Comparison of ENCODE assay signal across 9 cellular contexts in the genomic region with DNA sequence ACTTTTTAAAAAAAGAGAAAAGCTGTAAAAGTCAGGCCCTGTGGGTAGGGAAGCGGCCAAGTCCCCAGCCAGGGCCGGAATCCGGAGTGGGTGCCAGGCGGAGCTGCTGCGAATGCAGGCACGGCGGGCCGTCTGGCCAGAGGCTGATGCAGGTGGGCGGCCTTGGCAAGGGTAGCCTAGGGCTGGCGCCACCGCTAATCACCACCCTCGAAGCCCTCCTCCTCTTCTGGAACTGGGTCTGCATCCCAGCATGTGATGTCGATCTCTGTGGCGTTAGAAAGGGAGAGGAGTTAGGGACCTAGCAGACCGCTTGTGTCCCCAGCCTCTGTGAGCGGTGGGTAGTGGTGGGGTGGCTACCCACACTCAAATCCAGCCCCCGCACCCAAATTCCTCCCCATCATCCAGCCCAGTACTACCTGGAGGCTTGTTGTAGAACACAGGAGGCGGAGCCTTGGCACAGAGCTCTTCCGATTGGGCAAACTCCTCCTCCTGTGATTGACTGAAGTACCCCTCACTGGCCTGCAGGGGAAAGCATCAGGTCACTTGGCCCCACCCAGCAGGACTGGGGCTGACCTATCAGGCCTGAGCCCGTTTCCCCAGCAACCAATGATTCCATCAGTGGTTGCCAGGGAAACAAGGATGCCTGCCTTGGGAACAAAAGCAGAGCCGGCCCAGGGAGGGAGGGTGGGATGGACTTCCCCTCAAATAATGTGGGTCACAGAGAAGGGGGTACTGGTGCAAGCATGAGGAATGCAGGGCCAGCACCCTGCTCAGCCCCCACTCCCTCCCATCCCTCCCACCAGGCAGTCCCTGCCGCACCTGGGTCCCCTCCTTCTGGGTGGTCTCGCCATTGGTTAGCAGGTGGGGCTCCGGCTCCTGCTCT. TPM values are rescaled to one million over a fixed set of nuclear protein-coding genes. Genes with fewer than 3 reads are reported as not detected.
DNase-seq lines count a peak whose midpoint lies in the region; ATAC-seq and TF ChIP-seq lines count a peak whose summit lies in the region.
"Had no signal": no experiment of that assay in that cellular context is flagged by ENCODE, and none has a peak within 500 bp of the region (broad histone marks: within the 10 kb centered on the region; RNA-seq: fewer than 3 reads in every experiment).

No MANE protein-coding gene starts in this region.

- H3K4me3 Mint-ChIP-seq in activated B cell treated with CpG ODN at 0.5 μM for 24 hours, result peak overlapping the region; percentile 38
- H3K4me3 Mint-ChIP-seq: dendritic cell treated with granulocyte-macrophage colony-stimulating factor and Interleukin-4, amounts not matched to agents 40 ng/mL and 50 ng/mL, for 4 days had no signal

- TF ChIP-seq POLR2A in erythroblast (IDR thresholded peaks at IDR 0.05; ENCODE audit: low read length), result no peak
- TF ChIP-seq POLR2A in tibial nerve (IDR thresholded peaks at IDR 0.05), result no peak

- CTCF ChIA-PET in activated B cell treated with CpG ODN at 0.5 μM for 24 hours (lab: Charles Lee), result interaction anchor here (0.8 to 5.7 kb wide), 10 partner anchors 37 to 147 kb away, joined by 3 to 89 read pairs (median 4); partner anchors contain the start of gene B4GALT7

- TF ChIP-seq CTCF in activated B cell treated with CpG ODN at 0.5 μM for 24 hours (IDR thresholded peaks at IDR 0.05) (no peak), tibial nerve (IDR thresholded peaks at IDR 0.05) (peak; percentile 55 to 80 (median 73))

- DNase-seq in COR-L47 (lab: John Stamatoyannopoulos, UW) (peak; percentile 96), NCI-H345 (lab: John Stamatoyannopoulos, UW) (peak; percentile 84), activated B cell treated with CpG ODN at 0.5 μM for 24 hours (no peak), erythroblast (lab: John Stamatoyannopoulos, UW) (peak; percentile 90 to 95), mucosa of gallbladder (ENCODE audit: low spot score) (peak; percentile 71), tibial nerve (ENCODE audit: low spot score in 2 of 2) (peak; percentile 66 to 79)

- H3K4me1 ChIP-seq in tibial nerve, result peaks cover 0 to 42% (median 23%) of the 10 kb centered on the region in 4 donors

- no peak overlapping the region for H3K27ac Mint-ChIP-seq in activated B cell treated with CpG ODN at 0.5 μM for 24 hours
- H3K27ac Mint-ChIP-seq: dendritic cell treated with granulocyte-macrophage colony-stimulating factor and Interleukin-4, amounts not matched to agents 40 ng/mL and 50 ng/mL, for 4 days had no signal

- intact Hi-C loops in activated B cell treated with CpG ODN at 0.5 μM for 24 hours (cut with micrococcal nuclease), result loop anchor here (2.0 to 5.0 kb wide), 3 partner anchors 135 to 343 kb away; partner anchors contain the start of genes NSD1 and TMED9

- no peak for TF ChIP-seq EP300 in tibial nerve (IDR thresholded peaks at IDR 0.05)

- WGBS in tibial nerve, 2 donors, result 62 to 66% methylated on average over 14 to 21 of the region's 24 CpGs

- H3K9me3 ChIP-seq in tibial nerve, result no peaks in the 10 kb centered on the region

- peak; percentile 39 for ATAC-seq in GM19328 (IDR thresholded peaks at IDR 0.05; ENCODE audit: unreplicated experiment)
- peak; percentile 28 for ATAC-seq in HG03457 (IDR thresholded peaks at IDR 0.05; ENCODE audit: unreplicated experiment)
- ATAC-seq in activated B cell treated with CpG ODN at 0.5 μM for 24 hours (ENCODE audit: low read depth), result peak; percentile 35

- H3K9me3 Mint-ChIP-seq in activated B cell treated with CpG ODN at 0.5 μM for 24 hours, result no peaks in the 10 kb centered on the region
- H3K9me3 Mint-ChIP-seq: dendritic cell treated with granulocyte-macrophage colony-stimulating factor and Interleukin-4, amounts not matched to agents 40 ng/mL and 50 ng/mL, for 4 days had no signal

- H3K4me1 Mint-ChIP-seq in activated B cell treated with CpG ODN at 0.5 μM for 24 hours, result peaks cover 25% of the 10 kb centered on the region

- H3K27me3 Mint-ChIP-seq in activated B cell treated with CpG ODN at 0.5 μM for 24 hours, result no peaks in the 10 kb centered on the region

- POLR2A ChIA-PET in activated B cell treated with CpG ODN at 0.5 μM for 24 hours (lab: Charles Lee), result interaction anchor here (1.0 to 6.0 kb wide), 7 partner anchors 26 to 68 kb away, joined by 3 to 88 read pairs (median 6); partner anchors contain the start of gene GRK6

- peaks cover 0 to 6% of the 10 kb centered on the region in 2 donors for H3K27me3 ChIP-seq in tibial nerve

- H3K36me3 Mint-ChIP-seq in activated B cell treated with CpG ODN at 0.5 μM for 24 hours (ENCODE audit: low read depth), result no peaks in the 10 kb centered on the region

- H3K36me3 ChIP-seq in tibial nerve, result peaks cover 0 to 44% (median 0%) of the 10 kb centered on the region in 3 donors

- H3K4me3 ChIP-seq in tibial nerve, result no peak overlapping the region

- H3K27ac ChIP-seq in tibial nerve, result peak overlapping the region; percentile 3 to 74 (median 43)

RNA-seq across cellular contexts. Expression of gene PRR7, which starts 10.9 kb away (rescaled TPM):
- total RNA-seq in activated B cell treated with CpG ODN at 0.5 μM for 24 hours (2.4 and 3.2 TPM in 2 replicates), mucosa of gallbladder (7.8 TPM), tibial nerve (10 to 100 TPM in 1 of 4 donors, 1 to 10 TPM in 3; 5.1 to 11.2 (median 7.5) TPM)

RNA-seq across cellular contexts. Expression of gene DBN1, which starts 16.0 kb away (rescaled TPM):
- total RNA-seq in activated B cell treated with CpG ODN at 0.5 μM for 24 hours (2.0 and 3.9 TPM in 2 replicates), mucosa of gallbladder (89.0 TPM), tibial nerve (100 to 1,000 TPM in 3 of 4 donors, 10 to 100 TPM in 1; 89.8 to 139 (median 111) TPM)

RNA-seq across cellular contexts. Expression of gene GRK6, which starts 31.0 kb away (rescaled TPM):
- total RNA-seq in activated B cell treated with CpG ODN at 0.5 μM for 24 hours, result 90.6 and 92.6 TPM in 2 replicates
- 39.5 TPM for total RNA-seq in mucosa of gallbladder
- total RNA-seq in tibial nerve, result 10 to 100 TPM; 19.4 to 26.4 (median 23.2) TPM

RNA-seq across cellular contexts. Expression of gene PDLIM7, which starts 39.9 kb away (rescaled TPM):
- total RNA-seq in activated B cell treated with CpG ODN at 0.5 μM for 24 hours, result 17.0 and 17.7 TPM in 2 replicates
- 227 TPM for total RNA-seq in mucosa of gallbladder
- 100 to 1,000 TPM in 1 of 4 donors, 10 to 100 TPM in 3; 78.0 to 138 (median 89.9) TPM for total RNA-seq in tibial nerve

RNA-seq across cellular contexts. Expression of gene F12, which starts 48.1 kb away (rescaled TPM):
- total RNA-seq in activated B cell treated with CpG ODN at 0.5 μM for 24 hours, result 0.31 TPM in 1 of 2 replicates, not detected in the other
- total RNA-seq in mucosa of gallbladder, result 15.3 TPM
- 1 to 10 TPM in 1 of 4 donors, under 1 TPM in 1, not detected in 2; 0.59 to 4.5 TPM for total RNA-seq in tibial nerve

Comparison
In these comparisons a context has a peak if more than half of its experiments do, and no peak if none do; other contexts are left out.
1. RNA of gene DBN1, which starts 16.0 kb away (total RNA-seq): 89.8 to 139 TPM in tibial nerve and 89.0 TPM in mucosa of gallbladder (single experiment); 2.0 to 3.9 TPM in activated B cell treated with CpG ODN at 0.5 μM for 24 hours; every median in the first group is over 10 times any median in the second.
2. Peak in every context shown above with its lines, with median percentiles within 50 percentile points of each other: ATAC-seq.